1 cellular context compared by ENCODE assay signal in genomic region chr5:38193015-38193581, GRCh38.
TF ChIP-seq lines count a peak whose summit lies in the region.

No MANE protein-coding gene starts in this region.

TF ChIP-seq in HepG2, 621 proteins besides CTCF, POLR2A, EP300 and RAD21 (continued from another document and continues in another):
- no peak for TF ChIP-seq KLF9 (CRISPR knock-in tag; IDR thresholded peaks at IDR 0.05; ENCODE audit: low read depth)
- no peak for TF ChIP-seq BCL3 (CRISPR knock-in tag; IDR thresholded peaks at IDR 0.05)
- TF ChIP-seq NR2F2 (IDR thresholded peaks at IDR 0.05; ENCODE audit: borderline replicate concordance, low read depth), result no peak
- no peak for TF ChIP-seq ZNF687 (CRISPR knock-in tag; IDR thresholded peaks at IDR 0.05)
- TF ChIP-seq ZNF616 (CRISPR knock-in tag; IDR thresholded peaks at IDR 0.05; ENCODE audit: low read depth), result no peak
- TF ChIP-seq PBX2 (CRISPR knock-in tag; IDR thresholded peaks at IDR 0.05), result no peak
- TF ChIP-seq ZBTB14 (CRISPR knock-in tag; IDR thresholded peaks at IDR 0.05), result no peak
- no peak for TF ChIP-seq NR1H2 (CRISPR knock-in tag; IDR thresholded peaks at IDR 0.05; ENCODE audit: borderline replicate concordance, low read depth)
- TF ChIP-seq KIAA2018 (CRISPR knock-in tag; IDR thresholded peaks at IDR 0.05; ENCODE audit: borderline replicate concordance), result no peak
- peak; percentile 99 for TF ChIP-seq STAG1 (CRISPR knock-in tag; IDR thresholded peaks at IDR 0.05)
- no peak for TF ChIP-seq ZNF614 (CRISPR knock-in tag; IDR thresholded peaks at IDR 0.05; ENCODE audit: borderline replicate concordance)
- no peak for TF ChIP-seq FOXA1 (IDR thresholded peaks at IDR 0.05)
- TF ChIP-seq FOXA1 (CRISPR knock-in tag; IDR thresholded peaks at IDR 0.05), result peak; percentile 48; the same call in 1 of the 2 replicates
- TF ChIP-seq ZSCAN29 (CRISPR knock-in tag; conservative IDR thresholded peaks at IDR 0.05), result no peak
- TF ChIP-seq ZGPAT (CRISPR knock-in tag; IDR thresholded peaks at IDR 0.05), result peak; percentile 61; the same call in 1 of the 2 replicates
- TF ChIP-seq MLLT10 (CRISPR knock-in tag; IDR thresholded peaks at IDR 0.05), result no peak
- TF ChIP-seq MAFF (IDR thresholded peaks at IDR 0.05; ENCODE audit: low read depth, low read length), result no peak
- no peak for TF ChIP-seq ATF4 (CRISPR knock-in tag; IDR thresholded peaks at IDR 0.05)
- no peak for TF ChIP-seq POLR2G (IDR thresholded peaks at IDR 0.05; ENCODE audit: low read depth, low read length)
- no peak for TF ChIP-seq ZNF12 (CRISPR knock-in tag; IDR thresholded peaks at IDR 0.05)
- TF ChIP-seq ZNF264 (CRISPR knock-in tag; IDR thresholded peaks at IDR 0.05), result no peak
- no peak for TF ChIP-seq STAT5B (CRISPR knock-in tag; IDR thresholded peaks at IDR 0.05)
- TF ChIP-seq KDM5B (CRISPR knock-in tag; IDR thresholded peaks at IDR 0.05; ENCODE audit: borderline replicate concordance), result no peak
- no peak for TF ChIP-seq ZNF75D (CRISPR knock-in tag; IDR thresholded peaks at IDR 0.05; ENCODE audit: borderline replicate concordance)
- TF ChIP-seq MBNL3 (CRISPR knock-in tag; conservative IDR thresholded peaks at IDR 0.05), result no peak
- TF ChIP-seq ZNF556 (CRISPR knock-in tag; IDR thresholded peaks at IDR 0.05; ENCODE audit: borderline replicate concordance), result no peak
- TF ChIP-seq ZNF816 (CRISPR knock-in tag; IDR thresholded peaks at IDR 0.05; ENCODE audit: borderline replicate concordance), result no peak
- TF ChIP-seq GTF3A (CRISPR knock-in tag; conservative IDR thresholded peaks at IDR 0.05), result no peak
- TF ChIP-seq SNRNP70 (IDR thresholded peaks at IDR 0.05; ENCODE audit: low read depth, low read length), result no peak
- TF ChIP-seq CBFB (CRISPR knock-in tag; IDR thresholded peaks at IDR 0.05), result 0 out of 2 replicates have a peak, but pooled peaks have one; percentile 24
